In genomic region chrX:154047266-154047665, GRCh38 we compare ENCODE assay signal across 1 cellular context.
TF ChIP-seq lines count a peak whose summit lies in the region.

No MANE protein-coding gene starts in this region.

TF ChIP-seq in HepG2, 621 proteins besides CTCF, POLR2A, EP300 and RAD21:
- TF ChIP-seq ZNF451 (CRISPR knock-in tag; IDR thresholded peaks at IDR 0.05) = no peak
- TF ChIP-seq FOSL1 (CRISPR knock-in tag; IDR thresholded peaks at IDR 0.05; ENCODE audit: borderline replicate concordance) = no peak
- TF ChIP-seq HOXA9 (CRISPR knock-in tag; IDR thresholded peaks at IDR 0.05; ENCODE audit: borderline replicate concordance) = no peak
- no peak for TF ChIP-seq HNF4G (IDR thresholded peaks at IDR 0.05; ENCODE audit: borderline replicate concordance, low read depth, low read length)
- TF ChIP-seq HNF4G (CRISPR knock-in tag; IDR thresholded peaks at IDR 0.05; ENCODE audit: borderline replicate concordance, low read depth) = no peak
- no peak for TF ChIP-seq SNAPC2 (CRISPR knock-in tag; IDR thresholded peaks at IDR 0.05)
